Comparison of ENCODE assay signal across 6 cellular contexts in the genomic region with DNA sequence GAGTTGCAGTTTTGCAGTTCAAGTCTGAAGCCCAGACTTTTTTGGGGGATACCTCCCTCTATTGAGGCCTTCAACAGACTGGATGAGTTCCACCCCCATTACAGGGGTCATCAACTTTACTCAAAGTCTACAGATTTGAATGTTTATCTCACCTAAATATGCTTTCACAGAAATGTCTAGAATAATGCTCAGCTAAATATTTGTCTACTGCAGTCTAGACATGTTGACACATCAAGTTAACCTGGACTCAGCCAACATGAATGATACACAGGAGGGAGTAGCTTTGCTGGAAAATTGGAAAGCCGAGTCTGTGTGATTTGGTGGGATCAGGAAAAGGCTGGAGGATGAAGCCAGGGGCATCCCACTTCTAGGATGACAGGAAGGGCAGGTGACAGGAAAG.
"Had no signal": no experiment of that assay in that cellular context is flagged by ENCODE, and none has a peak within 500 bp of the region (broad histone marks: within the 10 kb centered on the region; RNA-seq: fewer than 3 reads in every experiment).

No MANE protein-coding gene starts in this region.

- H3K9ac ChIP-seq: GM23248 had no signal

- H3K4me3 ChIP-seq: GM23248, K562 had no signal

- H3K4me3 Mint-ChIP-seq: H9 had no signal

- H2AFZ ChIP-seq: GM23248 had no signal

- H3K27ac ChIP-seq: GM23248 had no signal

- FAIRE-seq: K562 had no signal

- ATAC-seq: K562 had no signal

- H3K9me3 Mint-ChIP-seq: H9 had no signal

- DNase-seq: GM23248, GOT3, H9, HCEC 1CT, IMR-90 had no signal
